Comparison of ENCODE assay signal across 19 cellular contexts in the genomic region with DNA sequence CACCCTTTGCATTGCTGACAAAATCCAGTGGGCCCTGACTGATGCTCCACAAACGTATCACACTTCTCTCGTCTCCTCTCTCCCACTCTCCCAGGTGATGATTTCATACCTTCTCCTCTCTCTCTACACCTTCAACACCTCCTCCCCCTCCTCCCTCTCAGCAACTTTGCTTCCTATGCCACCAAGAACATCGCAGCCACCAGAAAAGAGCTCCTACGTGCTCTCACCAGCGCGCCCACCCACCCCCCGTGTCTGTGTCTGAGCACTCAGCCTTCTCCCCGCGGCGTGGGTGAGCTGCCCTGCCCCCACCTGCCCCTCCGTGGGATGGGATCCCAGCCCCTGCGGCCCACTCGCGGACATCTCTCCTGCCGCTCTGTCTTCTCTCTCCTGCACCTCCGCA. TPM values are rescaled to one million over a fixed set of nuclear protein-coding genes. Genes with fewer than 3 reads are reported as not detected.
A peak's percentile ranks its signal among the peaks of the same experiment; 100 is the strongest.
DNase-seq lines count a peak whose midpoint lies in the region; ATAC-seq and TF ChIP-seq lines count a peak whose summit lies in the region.
"Had no signal": no experiment of that assay in that cellular context is flagged by ENCODE, and none has a peak within 500 bp of the region (broad histone marks: within the 10 kb centered on the region; RNA-seq: fewer than 3 reads in every experiment).

No MANE protein-coding gene starts in this region.

- no peaks in the 10 kb centered on the region for H3K9me3 ChIP-seq in osteoblast (ENCODE audit: low read depth, low read length)
- H3K9me3 ChIP-seq: BE2C, HAP-1 had no signal

- H4K20me1 ChIP-seq in osteoblast (ENCODE audit: insufficient read depth, low read length): no peaks in the 10 kb centered on the region
- H4K20me1 ChIP-seq: BLaER1 treated with 17β-estradiol and CSF1 and Interleukin-3, amounts not matched to agents 10 nM and 100 nM had no signal

- TF ChIP-seq CTCF in nephron (IDR thresholded peaks at IDR 0.05; ENCODE audit: unreplicated experiment in 3 of 3): no peak
- TF ChIP-seq CTCF in osteoblast (IDR thresholded peaks at IDR 0.05; ENCODE audit: extremely low read depth, low read depth, low read length): no peak

- DNase-seq in osteoblast (ENCODE audit: insufficient read length, low spot score, missing footprints): peak; percentile 8
- no peak for DNase-seq in NOMO-1 treated with DMSO at 0.1 percent for 48 hours (lab: John Stamatoyannopoulos, UW; ENCODE audit: unreplicated experiment)
- no peak for DNase-seq in ACHN
- no peak for DNase-seq in activated effector memory CD4-positive, alpha-beta T cell treated with Interleukin-2 at 50 U/mL for 16 hours
- DNase-seq: AML-193; BE2C; CD4-positive, alpha-beta T cell; CD8-positive, alpha-beta memory T cell; DMS 273 treated with DMSO at 0.1 percent for 48 hours; DMS79; EL; GDM1; GOT3 had no signal

- H3K9me3 Mint-ChIP-seq in activated T-helper 17 cell treated with anti-CD3 and anti-CD28 coated beads, Interleukin-2, amount 50 U/mL, for 72 hours: no peaks in the 10 kb centered on the region
- peaks cover 2% of the 10 kb centered on the region for H3K9me3 Mint-ChIP-seq in nephron
- H3K9me3 Mint-ChIP-seq: CD4-positive, alpha-beta T cell; CD8-positive, alpha-beta memory T cell had no signal

- peaks cover 14% of the 10 kb centered on the region for H3K4me1 ChIP-seq in osteoblast (ENCODE audit: insufficient read depth, low read length)
- H3K4me1 ChIP-seq: BE2C, HAP-1 had no signal

- no peak overlapping the region for H3K4me3 Mint-ChIP-seq in activated T-helper 17 cell treated with anti-CD3 and anti-CD28 coated beads, Interleukin-2, amount 50 U/mL, for 72 hours
- H3K4me3 Mint-ChIP-seq in nephron: no peak overlapping the region
- H3K4me3 Mint-ChIP-seq: CD14-positive monocyte; CD4-positive, alpha-beta T cell; CD8-positive, alpha-beta memory T cell had no signal

- H3K27me3 ChIP-seq in osteoblast (ENCODE audit: insufficient read depth, low read length): no peaks in the 10 kb centered on the region
- H3K27me3 ChIP-seq: BE2C; BLaER1 treated with 17β-estradiol and CSF1 and Interleukin-3, amounts not matched to agents 10 nM and 100 nM had no signal

- H3K4me2 ChIP-seq in osteoblast (ENCODE audit: insufficient read depth, low read length): no peak overlapping the region

- in situ Hi-C loops in ACHN (cut with HindIII; ENCODE audit: low pct_ligation_motif_present, low pct_unique_long_range_greater_than_20kb, low sequenced_read_pairs): no loop called here

- no peaks in the 10 kb centered on the region for H3K4me1 Mint-ChIP-seq in activated T-helper 17 cell treated with anti-CD3 and anti-CD28 coated beads, Interleukin-2, amount 50 U/mL, for 72 hours
- H3K4me1 Mint-ChIP-seq in nephron: peaks cover 20% of the 10 kb centered on the region
- H3K4me1 Mint-ChIP-seq: CD14-positive monocyte; CD8-positive, alpha-beta memory T cell had no signal

- peak overlapping the region; percentile 9 for H3K27ac Mint-ChIP-seq in activated T-helper 17 cell treated with anti-CD3 and anti-CD28 coated beads, Interleukin-2, amount 50 U/mL, for 72 hours
- H3K27ac Mint-ChIP-seq in nephron: peak overlapping the region in 2 of 3 experiments; percentile 27 to 35
- H3K27ac Mint-ChIP-seq: CD4-positive, alpha-beta T cell; CD8-positive, alpha-beta memory T cell had no signal

- no peak overlapping the region for H3K4me3 ChIP-seq in osteoblast (ENCODE audit: insufficient read depth, low read length)
- H3K4me3 ChIP-seq: BLaER1 treated with 17β-estradiol and CSF1 and Interleukin-3, amounts not matched to agents 10 nM and 100 nM; HAP-1 had no signal

- no peaks in the 10 kb centered on the region for H3K36me3 ChIP-seq in osteoblast (ENCODE audit: insufficient read depth, low read length)
- H3K36me3 ChIP-seq: BE2C; BLaER1 treated with 17β-estradiol and CSF1 and Interleukin-3, amounts not matched to agents 10 nM and 100 nM; HAP-1 had no signal

- no peaks in the 10 kb centered on the region for H3K79me2 ChIP-seq in osteoblast (ENCODE audit: insufficient read depth, low read length)

- H3K27ac ChIP-seq in osteoblast (ENCODE audit: low read depth, low read length): no peak overlapping the region
- H3K27ac ChIP-seq: BLaER1 treated with 17β-estradiol and CSF1 and Interleukin-3, amounts not matched to agents 10 nM and 100 nM had no signal

- H3K27me3 Mint-ChIP-seq in activated T-helper 17 cell treated with anti-CD3 and anti-CD28 coated beads, Interleukin-2, amount 50 U/mL, for 72 hours: peaks cover 3% of the 10 kb centered on the region
- no peaks in the 10 kb centered on the region for H3K27me3 Mint-ChIP-seq in nephron (ENCODE audit: low read depth)
- H3K27me3 Mint-ChIP-seq: CD4-positive, alpha-beta T cell had no signal

- no peak for ATAC-seq in activated T-helper 17 cell treated with anti-CD3 and anti-CD28 coated beads, Interleukin-2, amount 50 U/mL, for 72 hours (replicated peaks)
- ATAC-seq in HG02798 (IDR thresholded peaks at IDR 0.05; ENCODE audit: poor library complexity, unreplicated experiment): no peak

- H2AFZ ChIP-seq in osteoblast (ENCODE audit: low read length): no peak overlapping the region

- H3K36me3 Mint-ChIP-seq in activated T-helper 17 cell treated with anti-CD3 and anti-CD28 coated beads, Interleukin-2, amount 50 U/mL, for 72 hours (ENCODE audit: low read depth): no peaks in the 10 kb centered on the region
- H3K36me3 Mint-ChIP-seq in nephron (ENCODE audit: low read depth): no peaks in the 10 kb centered on the region
- H3K36me3 Mint-ChIP-seq: CD14-positive monocyte; CD8-positive, alpha-beta memory T cell had no signal

RNA-seq across cellular contexts. Expression of a gene that starts 55.1 kb away (rescaled TPM):
- 10 to 100 TPM; 38.7 to 43.1 TPM for total RNA-seq in activated T-helper 17 cell treated with anti-CD3 and anti-CD28 coated beads, Interleukin-2, amount 50 U/mL, for 72 hours
- total RNA-seq in osteoblast: 31.8 and 35.8 TPM in 2 replicates
